In the genomic region with DNA sequence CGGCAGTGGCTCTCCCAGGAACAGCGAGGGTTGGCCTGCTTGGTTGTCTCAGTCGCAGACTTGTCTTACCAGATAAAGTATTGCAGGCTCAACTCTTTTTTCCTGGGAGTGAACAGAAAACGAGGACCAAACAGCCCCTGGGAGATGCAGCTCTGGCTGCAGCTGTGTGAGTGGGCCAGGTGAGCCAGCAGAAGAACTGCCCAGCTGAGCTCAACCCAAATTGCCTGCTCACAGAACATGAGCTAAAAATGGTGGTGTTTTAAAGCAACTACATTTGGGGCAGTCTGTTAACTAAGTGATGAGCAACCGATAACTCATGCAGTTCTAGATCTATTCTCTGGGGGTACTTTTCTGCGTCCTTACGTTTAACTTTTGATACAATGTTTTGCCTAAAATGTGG, we compare ENCODE assay signal across 9 cellular contexts.
"Had no signal": no experiment of that assay in that cellular context is flagged by ENCODE, and none has a peak within 500 bp of the region (broad histone marks: within the 10 kb centered on the region; RNA-seq: fewer than 3 reads in every experiment).

No MANE protein-coding gene starts in this region.

- H3K4me3 ChIP-seq: HAP-1, K562 had no signal

- FAIRE-seq: K562 had no signal

- ATAC-seq: HCT116, K562 had no signal

- H3K27ac Mint-ChIP-seq: HFFc6 had no signal

- DNase-seq: GOT3, H7, HFFc6, IMR-90, KG1 had no signal

- H3K4me3 Mint-ChIP-seq: HFFc6 had no signal

- H3K36me3 ChIP-seq: HAP-1 had no signal

- H3K27ac ChIP-seq: HL-60 had no signal

- H3K9me3 Mint-ChIP-seq: HFFc6 had no signal

- H3K9me3 ChIP-seq: HAP-1 had no signal
